8 cellular contexts compared by ENCODE assay signal in the genomic region with DNA sequence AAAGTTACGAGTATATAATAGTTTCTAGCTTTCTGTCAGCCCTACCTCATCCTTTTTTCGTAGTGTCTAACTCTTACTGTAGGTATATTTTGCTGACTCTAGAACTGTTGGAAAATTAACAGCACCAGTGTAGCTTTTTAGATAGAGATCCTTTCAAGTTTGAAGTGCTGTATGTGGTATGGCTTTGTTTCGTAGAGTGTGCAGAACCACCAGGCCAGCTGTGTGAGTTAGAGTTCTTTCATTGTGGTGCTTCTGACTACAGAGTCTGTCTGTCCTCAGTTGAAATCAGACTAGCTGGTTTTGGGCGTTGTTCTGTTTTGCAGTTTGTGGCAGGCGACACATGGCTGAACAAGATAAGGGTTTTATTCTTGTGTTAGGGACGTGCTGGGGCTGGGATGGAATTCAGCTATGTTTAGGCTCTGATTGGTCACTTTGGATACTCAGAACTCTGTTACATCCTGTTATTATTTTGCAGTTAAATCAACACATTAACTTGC. TPM values are rescaled to one million over a fixed set of nuclear protein-coding genes. Genes with fewer than 3 reads are reported as not detected.
DNase-seq lines count a peak whose midpoint lies in the region; ATAC-seq, FAIRE-seq and TF ChIP-seq lines count a peak whose summit lies in the region.

No MANE protein-coding gene starts in this region.

- WGBS in smooth muscle cell (ENCODE audit: low lambda C conversion rate) = 16% methylated on average over 6 of the region's 6 CpGs

- H3K9me3 ChIP-seq in ascending aorta (no peaks in the 10 kb centered on the region), smooth muscle cell (replicated peaks; ENCODE audit: low read depth) (no peaks in the 10 kb centered on the region)

- H3K27ac ChIP-seq in ascending aorta (peak overlapping the region in 1 of 2 donors; percentile 46), smooth muscle cell (ENCODE audit: low read depth) (peak overlapping the region; percentile 54)

- peaks cover 80% of the 10 kb centered on the region for H3K79me2 ChIP-seq in smooth muscle cell (ENCODE audit: low read depth)

- peak; percentile 9 for FAIRE-seq in islet of Langerhans (lab: Jason Lieb, UNC)

- peak overlapping the region; percentile 89 for H3K9ac ChIP-seq in smooth muscle cell (ENCODE audit: low read depth)

- intact Hi-C loops in ascending aorta (cut with DNase I) = no loop called here

- no peak for DNase-seq in HFF-Myc (ENCODE audit: extremely low read depth, low read depth)
- DNase-seq in ascending aorta (ENCODE audit: low spot score in 2 of 2) = no peak
- no peak for DNase-seq in smooth muscle cell (lab: John Stamatoyannopoulos, UW; ENCODE audit: unreplicated experiment)
- DNase-seq in NCI-H510A treated with DMSO at 0.1 percent for 48 hours (lab: John Stamatoyannopoulos, UW) = no peak
- no peak for DNase-seq in AG08396 (ENCODE audit: low spot score)
- no peak for DNase-seq in activated naive CD4-positive, alpha-beta T cell treated with anti-CD3 and anti-CD28 coated beads, Interleukin-2, amount 50 U/mL, for 16 hours

- no peak for ATAC-seq in HG03108 (IDR thresholded peaks at IDR 0.05; ENCODE audit: unreplicated experiment)

- no peak overlapping the region for H2AFZ ChIP-seq in smooth muscle cell (ENCODE audit: low read depth)

- H3K4me3 ChIP-seq in HFF-Myc (replicated peaks; ENCODE audit: low read depth, low read length) (peak overlapping the region; percentile 93), ascending aorta (peak overlapping the region; percentile 88 to 91), smooth muscle cell (peak overlapping the region; percentile 91)

- peak overlapping the region; percentile 98 for H3K4me2 ChIP-seq in smooth muscle cell

- peaks cover 23% of the 10 kb centered on the region for H3F3A ChIP-seq in smooth muscle cell (ENCODE audit: low read depth)

- H4K20me1 ChIP-seq in smooth muscle cell (ENCODE audit: low read depth) = peaks cover 78% of the 10 kb centered on the region

- TF ChIP-seq CTCF in HFF-Myc (IDR thresholded peaks at IDR 0.05; ENCODE audit: low read depth, low read length, missing control alignments) (no peak), ascending aorta (IDR thresholded peaks at IDR 0.05) (no peak), smooth muscle cell (IDR thresholded peaks at IDR 0.05; ENCODE audit: borderline replicate concordance, insufficient read depth, poor library complexity, severe bottlenecking) (no peak)

- peaks cover 7 to 38% of the 10 kb centered on the region in 2 donors for H3K4me1 ChIP-seq in ascending aorta
- H3K4me1 ChIP-seq in smooth muscle cell (ENCODE audit: low read depth) = peaks cover 56% of the 10 kb centered on the region

- H3K36me3 ChIP-seq in ascending aorta (no peaks in the 10 kb centered on the region), smooth muscle cell (ENCODE audit: low read depth) (no peaks in the 10 kb centered on the region)

- H3K27me3 ChIP-seq in ascending aorta (no peaks in the 10 kb centered on the region), smooth muscle cell (ENCODE audit: low read depth) (no peaks in the 10 kb centered on the region)

RNA-seq across cellular contexts. Expression of gene ARHGEF12, which starts 3.2 kb away (rescaled TPM):
- total RNA-seq in ascending aorta (65.9 TPM), smooth muscle cell (89.4 and 108 TPM in 2 replicates)
- 24.6 and 29.2 TPM in 2 replicates for polyA plus RNA-seq in smooth muscle cell

RNA-seq across cellular contexts. Expression of gene TLCD5, which starts 14.3 kb away (rescaled TPM):
- 8.4 TPM for total RNA-seq in ascending aorta
- total RNA-seq in smooth muscle cell = 3.9 and 6.0 TPM in 2 replicates
- 5.1 and 6.6 TPM in 2 replicates for polyA plus RNA-seq in smooth muscle cell
